ENCODE assay signal across 9 cellular contexts in the genomic region with DNA sequence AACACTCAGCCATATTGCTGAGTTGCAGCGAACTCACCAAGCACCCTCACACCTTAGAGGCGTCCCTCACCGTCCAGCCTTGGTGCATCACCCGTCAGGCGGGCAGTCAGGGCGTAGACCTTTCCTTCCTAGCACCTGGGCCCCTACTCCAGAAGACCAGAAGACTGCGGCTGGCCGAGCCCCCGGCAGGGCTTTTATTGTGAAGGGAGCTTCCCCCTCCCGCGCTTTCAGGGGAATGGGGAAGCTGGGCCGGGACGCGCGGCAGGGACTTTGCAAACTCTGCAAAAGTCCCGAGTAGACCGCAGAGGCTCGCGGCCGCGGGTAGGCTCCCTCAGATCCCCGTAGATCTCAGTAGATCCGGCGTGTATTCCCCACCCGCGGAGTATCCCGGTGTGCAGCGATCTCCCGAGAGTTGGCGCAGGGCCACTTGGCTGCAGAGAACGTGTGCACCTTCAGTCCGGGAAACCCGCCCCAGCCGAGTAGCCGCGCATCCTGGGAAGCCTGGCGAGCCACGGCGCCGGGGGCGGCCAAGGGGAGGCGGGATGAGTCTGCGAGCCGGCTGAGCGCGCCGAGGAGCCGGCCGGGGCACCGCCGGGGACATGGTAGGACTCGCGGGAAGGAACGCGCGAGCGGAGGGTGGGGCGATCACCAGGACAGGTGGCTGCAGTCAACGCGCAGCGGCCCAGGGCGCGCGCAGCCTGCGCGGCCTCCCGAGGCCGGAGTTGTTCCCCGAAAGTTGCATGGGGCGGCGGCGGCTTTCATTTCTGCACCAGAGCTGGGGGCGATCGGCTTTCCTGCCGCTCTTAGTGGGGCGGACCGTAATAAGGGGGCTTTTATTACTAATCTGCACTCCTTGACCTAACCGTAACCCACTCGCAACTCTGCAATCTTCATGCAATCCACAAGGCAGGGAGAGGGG. TPM values are rescaled to one million over a fixed set of nuclear protein-coding genes. Genes with fewer than 3 reads are reported as not detected.
DNase-seq lines count a peak whose midpoint lies in the region; ATAC-seq and TF ChIP-seq lines count a peak whose summit lies in the region.
"Had no signal": no experiment of that assay in that cellular context is flagged by ENCODE, and none has a peak within 500 bp of the region (broad histone marks: within the 10 kb centered on the region; RNA-seq: fewer than 3 reads in every experiment).

A gene (plus strand): TSS at position 268 of the 919 bp plus-strand sequence. CDS start 332 bp downstream, at position 600.

- TF ChIP-seq EP300 in Ishikawa (IDR thresholded peaks at IDR 0.05; ENCODE audit: borderline replicate concordance) = no peak

- intact Hi-C loops in head of caudate nucleus (cut with DNase I) = loop anchor here (5.0 kb wide), 1 partner anchor 128 kb away; a partner anchor contains a TSS

- peak; percentile 60 for DNase-seq in activated CD8-positive, alpha-beta memory T cell treated with anti-CD3 and anti-CD28 coated beads, Interleukin-2, amount 50 U/mL, for 48 hours
- peak in 41 of 42 donors; percentile 13 to 75 (median 50) for DNase-seq in head of caudate nucleus
- DNase-seq in occipital lobe (lab: John Stamatoyannopoulos, UW) = peak; percentile 27
- no peak for DNase-seq in NCI-H1048 (lab: John Stamatoyannopoulos, UW)
- DNase-seq in HPDE6-E6E7 (ENCODE audit: extremely low spot score) = no peak

- ATAC-seq in HG02981 (IDR thresholded peaks at IDR 0.05; ENCODE audit: unreplicated experiment) = no peak

- H3K27ac ChIP-seq in C4-2B = peak within 1 kb of the TSS; percentile 31; the same call in 1 of the 2 replicates

- TF ChIP-seq RAD21 in Ishikawa (IDR thresholded peaks at IDR 0.05; ENCODE audit: low read depth) = no peak

- no peak for TF ChIP-seq CTCF in C4-2B (conservative IDR thresholded peaks at IDR 0.05)

TF ChIP-seq in Ishikawa, 13 proteins besides CTCF, POLR2A, EP300 and RAD21:
- TF ChIP-seq TCF12 (IDR thresholded peaks at IDR 0.05; ENCODE audit: low read depth) (peak; percentile 34; the same call in 1 of the 2 replicates), TEAD4 (IDR thresholded peaks at IDR 0.05) (peak; percentile 42; the same call in 1 of the 2 replicates), YY1 (IDR thresholded peaks at IDR 0.05; ENCODE audit: low read depth) (no peak), NFIC (IDR thresholded peaks at IDR 0.05) (peak; percentile 75), CEBPB (IDR thresholded peaks at IDR 0.05) (no peak), CREB1 (IDR thresholded peaks at IDR 0.05; ENCODE audit: low read depth) (no peak), ZBTB7A (IDR thresholded peaks at IDR 0.05; ENCODE audit: low read depth) (no peak), FOXM1 (IDR thresholded peaks at IDR 0.05; ENCODE audit: borderline replicate concordance, low read depth) (no peak), TAF1 (IDR thresholded peaks at IDR 0.05; ENCODE audit: low read depth) (peak; percentile 56; the same call in 1 of the 2 replicates), EGR1 (IDR thresholded peaks at IDR 0.05) (0 out of 2 replicates have a peak, but pooled peaks have one; percentile 7)
- TF ChIP-seq, protein P1, sequence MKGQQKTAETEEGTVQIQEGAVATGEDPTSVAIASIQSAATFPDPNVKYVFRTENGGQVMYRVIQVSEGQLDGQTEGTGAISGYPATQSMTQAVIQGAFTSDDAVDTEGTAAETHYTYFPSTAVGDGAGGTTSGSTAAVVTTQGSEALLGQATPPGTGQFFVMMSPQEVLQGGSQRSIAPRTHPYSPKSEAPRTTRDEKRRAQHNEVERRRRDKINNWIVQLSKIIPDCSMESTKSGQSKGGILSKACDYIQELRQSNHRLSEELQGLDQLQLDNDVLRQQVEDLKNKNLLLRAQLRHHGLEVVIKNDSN (IDR thresholded peaks at IDR 0.05) = 0 out of 2 replicates have a peak, but pooled peaks have one; percentile 1
- TF ChIP-seq, protein P2, sequence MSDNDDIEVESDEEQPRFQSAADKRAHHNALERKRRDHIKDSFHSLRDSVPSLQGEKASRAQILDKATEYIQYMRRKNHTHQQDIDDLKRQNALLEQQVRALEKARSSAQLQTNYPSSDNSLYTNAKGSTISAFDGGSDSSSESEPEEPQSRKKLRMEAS (IDR thresholded peaks at IDR 0.05) = peak; percentile 18; the same call in 1 of the 2 replicates
- TF ChIP-seq, protein P3, sequence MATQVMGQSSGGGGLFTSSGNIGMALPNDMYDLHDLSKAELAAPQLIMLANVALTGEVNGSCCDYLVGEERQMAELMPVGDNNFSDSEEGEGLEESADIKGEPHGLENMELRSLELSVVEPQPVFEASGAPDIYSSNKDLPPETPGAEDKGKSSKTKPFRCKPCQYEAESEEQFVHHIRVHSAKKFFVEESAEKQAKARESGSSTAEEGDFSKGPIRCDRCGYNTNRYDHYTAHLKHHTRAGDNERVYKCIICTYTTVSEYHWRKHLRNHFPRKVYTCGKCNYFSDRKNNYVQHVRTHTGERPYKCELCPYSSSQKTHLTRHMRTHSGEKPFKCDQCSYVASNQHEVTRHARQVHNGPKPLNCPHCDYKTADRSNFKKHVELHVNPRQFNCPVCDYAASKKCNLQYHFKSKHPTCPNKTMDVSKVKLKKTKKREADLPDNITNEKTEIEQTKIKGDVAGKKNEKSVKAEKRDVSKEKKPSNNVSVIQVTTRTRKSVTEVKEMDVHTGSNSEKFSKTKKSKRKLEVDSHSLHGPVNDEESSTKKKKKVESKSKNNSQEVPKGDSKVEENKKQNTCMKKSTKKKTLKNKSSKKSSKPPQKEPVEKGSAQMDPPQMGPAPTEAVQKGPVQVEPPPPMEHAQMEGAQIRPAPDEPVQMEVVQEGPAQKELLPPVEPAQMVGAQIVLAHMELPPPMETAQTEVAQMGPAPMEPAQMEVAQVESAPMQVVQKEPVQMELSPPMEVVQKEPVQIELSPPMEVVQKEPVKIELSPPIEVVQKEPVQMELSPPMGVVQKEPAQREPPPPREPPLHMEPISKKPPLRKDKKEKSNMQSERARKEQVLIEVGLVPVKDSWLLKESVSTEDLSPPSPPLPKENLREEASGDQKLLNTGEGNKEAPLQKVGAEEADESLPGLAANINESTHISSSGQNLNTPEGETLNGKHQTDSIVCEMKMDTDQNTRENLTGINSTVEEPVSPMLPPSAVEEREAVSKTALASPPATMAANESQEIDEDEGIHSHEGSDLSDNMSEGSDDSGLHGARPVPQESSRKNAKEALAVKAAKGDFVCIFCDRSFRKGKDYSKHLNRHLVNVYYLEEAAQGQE (IDR thresholded peaks at IDR 0.05; ENCODE audit: low read depth) = no peak

RNA-seq across cellular contexts. Expression of the gene that starts here (rescaled TPM):
- total RNA-seq in occipital lobe = 8.4 TPM
- total RNA-seq: lung microvascular endothelial cell had no signal

Comparison
In these comparisons a context has a peak if more than half of its experiments do, and no peak if none do; other contexts are left out.
1. DNase-seq: peak in activated CD8-positive, alpha-beta memory T cell treated with anti-CD3 and anti-CD28 coated beads, Interleukin-2, amount 50 U/mL, for 48 hours (single experiment), head of caudate nucleus (41 of 42) and occipital lobe (single experiment); none in NCI-H1048 (single experiment) and HPDE6-E6E7 (single experiment).